In genomic region chr1:47725732-47726495, GRCh38 we compare ENCODE assay signal across 8 cellular contexts.
DNase-seq lines count a peak whose midpoint lies in the region; ATAC-seq and TF ChIP-seq lines count a peak whose summit lies in the region.

No MANE protein-coding gene starts in this region.

- 11% methylated on average over 25 of the region's 25 CpGs for WGBS in liver

- no peaks in the 10 kb centered on the region for H3K36me3 ChIP-seq in liver (ENCODE audit: control insufficient read depth in 4 of 4, insufficient read depth in 3 of 4, low read depth in 1 of 4, low read length in 3 of 4)

- H3K27ac ChIP-seq in coronary artery (peak overlapping the region in 1 of 2 donors; percentile 41), liver (ENCODE audit: low read depth in 1 of 2, low read length in 2 of 2) (no peak overlapping the region)

- peaks cover 5 to 27% (median 20%) of the 10 kb centered on the region in 4 donors for H3K4me1 ChIP-seq in liver (ENCODE audit: control insufficient read depth in 4 of 4, insufficient read depth in 4 of 4, low read length in 3 of 4)

- no peaks in the 10 kb centered on the region for H3K9me3 ChIP-seq in liver (ENCODE audit: control insufficient read depth in 4 of 4, low read length in 3 of 4)

- ATAC-seq in GM18861 (IDR thresholded peaks at IDR 0.05; ENCODE audit: unreplicated experiment) = peak; percentile 92
- peak; percentile 88 for ATAC-seq in HG03097 (IDR thresholded peaks at IDR 0.05; ENCODE audit: low FRiP score, unreplicated experiment)
- peak; percentile 74 to 80 for ATAC-seq in activated CD4-positive, CD25-positive, alpha-beta regulatory T cell treated with anti-CD3 and anti-CD28 coated beads, Interleukin-2, amount 50 U/mL, for 24 hours

- TF ChIP-seq CTCF in AG09309 (IDR thresholded peaks at IDR 0.05; ENCODE audit: control insufficient read depth, insufficient read depth, low read depth, low read length, missing control alignments) (peak; percentile 91), coronary artery (IDR thresholded peaks at IDR 0.05) (peak; percentile 73), liver (IDR thresholded peaks at IDR 0.05; ENCODE audit: low read depth, low read length, missing input control) (peak; percentile 92)

- peak; percentile 94 to 95 for TF ChIP-seq RAD21 in liver (IDR thresholded peaks at IDR 0.05)

- H3K4me3 ChIP-seq in AG09309 (ENCODE audit: control insufficient read depth, low read depth, low read length) (no peak overlapping the region; the same call in 1 of the 2 replicates), coronary artery (peak overlapping the region; percentile 62), liver (ENCODE audit: low read depth in 1 of 3, low read length in 3 of 3) (no peak overlapping the region)

- DNase-seq in AG09309 (ENCODE audit: low read depth) (peak; percentile 38), NCI-H2171 (lab: John Stamatoyannopoulos, UW) (peak; percentile 68), coronary artery (ENCODE audit: low spot score) (peak; percentile 81)
- peak in 2 of 3 donors; percentile 10 to 45 for DNase-seq in stimulated activated CD4-positive, alpha-beta T cell treated with anti-CD3 and anti-CD28 coated beads, TNF-alpha, amount 100 ng/mL, for 1 hour (ENCODE audit: low read depth in 3 of 3, low spot score in 1 of 3)

- H3K27me3 ChIP-seq in liver (ENCODE audit: control insufficient read depth in 4 of 4, insufficient read depth in 4 of 4, low read length in 3 of 4) = no peaks in the 10 kb centered on the region

- no peak overlapping the region for H3K9ac ChIP-seq in liver (ENCODE audit: low read depth in 1 of 2, low read length in 2 of 2)

TF ChIP-seq in liver, 16 proteins besides CTCF, POLR2A, EP300 and RAD21:
- no peak for TF ChIP-seq EGR1 (IDR thresholded peaks at IDR 0.05; ENCODE audit: low read depth in 2 of 2)
- TF ChIP-seq NR2F2 (IDR thresholded peaks at IDR 0.05) = no peak
- no peak for TF ChIP-seq YY1 (IDR thresholded peaks at IDR 0.05)
- TF ChIP-seq HNF4A (conservative IDR thresholded peaks at IDR 0.05) = no peak
- no peak for TF ChIP-seq MAX (IDR thresholded peaks at IDR 0.05)
- no peak for TF ChIP-seq JUND (IDR thresholded peaks at IDR 0.05)

Comparison
In these comparisons a context has a peak if more than half of its experiments do, and no peak if none do; other contexts are left out.
1. DNase-seq: peak in every context shown above with its lines; median percentile 81 in coronary artery; 68 in NCI-H2171; 38 in AG09309; 28 in stimulated activated CD4-positive, alpha-beta T cell treated with anti-CD3 and anti-CD28 coated beads, TNF-alpha, amount 100 ng/mL, for 1 hour.